ENCODE assay signal across 31 cellular contexts in the genomic region with DNA sequence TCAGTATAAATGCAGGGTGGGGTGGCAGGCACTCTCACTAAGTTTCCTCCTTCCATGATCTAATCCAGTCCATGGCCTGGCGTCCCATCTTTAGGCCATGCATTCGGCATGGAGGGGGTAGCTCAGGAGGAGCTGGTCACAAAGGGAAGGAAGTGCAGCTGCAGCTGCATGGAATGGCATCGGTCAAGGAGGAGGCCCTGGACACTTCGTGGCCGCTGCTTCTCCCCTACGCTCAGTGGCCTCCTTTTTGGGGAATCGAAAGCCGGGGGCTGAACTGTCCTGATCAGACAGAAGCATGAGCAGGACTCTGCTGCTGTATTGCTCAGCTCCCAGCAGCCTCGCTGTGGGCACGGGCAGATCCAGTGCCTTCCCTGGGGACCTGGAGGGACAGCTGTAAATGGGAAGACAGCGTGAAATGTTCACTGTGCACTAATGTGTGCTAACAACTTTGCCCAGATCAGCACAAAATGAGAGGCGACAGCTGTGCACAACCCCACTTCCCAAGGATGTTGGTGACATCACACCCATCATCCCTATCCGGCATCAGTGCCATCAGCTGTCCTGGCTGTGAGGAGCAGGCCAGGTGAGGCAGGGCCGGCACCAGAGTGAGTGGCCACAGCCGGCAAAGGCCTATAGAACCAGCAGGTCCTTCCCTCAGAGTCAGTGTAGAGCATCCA.
"Had no signal": no experiment of that assay in that cellular context is flagged by ENCODE, and none has a peak within 500 bp of the region (broad histone marks: within the 10 kb centered on the region; RNA-seq: fewer than 3 reads in every experiment).

No MANE protein-coding gene starts in this region.

- H3K36me3 ChIP-seq: ascending aorta, SJSA1 had no signal

- H3K9me3 Mint-ChIP-seq: activated CD4-positive, alpha-beta memory T cell treated with anti-CD3 and anti-CD28 coated beads for 36 hours; activated naive CD4-positive, alpha-beta T cell treated with anti-CD3 and anti-CD28 coated beads, Interleukin-2, amount 50 U/mL, for 72 hours; activated naive CD8-positive, alpha-beta T cell treated with anti-CD3 and anti-CD28 coated beads, Interleukin-2, amount 50 U/mL, for 24 hours; activated T-cell treated with anti-CD3 and anti-CD28 coated beads, Interleukin-2, amount 50 U/mL, for 4 hours; IgD-negative memory B cell had no signal

- DNase-seq: activated CD4-positive, alpha-beta memory T cell treated with anti-CD3 and anti-CD28 coated beads for 36 hours; activated CD4-positive, alpha-beta T cell treated with anti-CD3 and anti-CD28 coated beads for 48 hours; activated CD4-positive, CD25-positive, alpha-beta regulatory T cell treated with anti-CD3 and anti-CD28 coated beads, Interleukin-2, amount 50 U/mL, for 72 hours; activated CD8-positive, alpha-beta memory T cell treated with anti-CD3 and anti-CD28 coated beads for 24 hours; activated effector memory CD4-positive, alpha-beta T cell treated with anti-CD3 and anti-CD28 coated beads, Interleukin-2, amount 50 U/mL, for 16 hours; activated naive CD4-positive, alpha-beta T cell treated with Interleukin-2 at 50 U/mL for 16 hours; activated naive CD8-positive, alpha-beta T cell treated with anti-CD3 and anti-CD28 coated beads, Interleukin-2, amount 50 U/mL, for 24 hours; activated T-cell treated with anti-CD3 and anti-CD28 coated beads, Interleukin-2, amount 50 U/mL, for 4 hours; amniotic stem cell; body of pancreas; central memory CD4-positive, alpha-beta T cell; KG1; NCI-H1092 treated with DMSO at 0.1 percent for 48 hours; NCI-H1417 treated with DMSO at 0.1 percent for 48 hours; NCI-H187; NCI-H2081; NCI-H226; NCI-H510A; NCI-H526 treated with DMSO at 0.1 percent for 48 hours; NCI-H82; OCI-M1; Right ventricle myocardium superior; RPMI8226; SW 1271 had no signal

- H3K4me3 ChIP-seq: ascending aorta, body of pancreas, SJSA1 had no signal

- H3K4me3 Mint-ChIP-seq: activated CD4-positive, alpha-beta memory T cell treated with anti-CD3 and anti-CD28 coated beads for 36 hours; activated naive CD8-positive, alpha-beta T cell treated with anti-CD3 and anti-CD28 coated beads, Interleukin-2, amount 50 U/mL, for 24 hours; activated T-cell treated with anti-CD3 and anti-CD28 coated beads, Interleukin-2, amount 50 U/mL, for 4 hours; IgD-negative memory B cell; WTC11 had no signal

- H3K4me1 ChIP-seq: ascending aorta, body of pancreas, SJSA1 had no signal

- ATAC-seq: activated naive CD4-positive, alpha-beta T cell treated with anti-CD3 and anti-CD28 coated beads, Interleukin-2, amount 50 U/mL, for 72 hours; activated naive CD8-positive, alpha-beta T cell treated with anti-CD3 and anti-CD28 coated beads, Interleukin-2, amount 50 U/mL, for 24 hours; activated T-cell treated with anti-CD3 and anti-CD28 coated beads, Interleukin-2, amount 50 U/mL, for 4 hours; body of pancreas; Panc1; SK-N-SH treated with all-trans-retinoic acid at 6 μM for 48 hours; WTC11 had no signal

- H3K27me3 ChIP-seq: ascending aorta, body of pancreas, SJSA1 had no signal

- H3K27ac ChIP-seq: ascending aorta, body of pancreas, SJSA1 had no signal

- H3K9me3 ChIP-seq: ascending aorta, body of pancreas, SJSA1 had no signal

- H3K4me1 Mint-ChIP-seq: activated naive CD8-positive, alpha-beta T cell treated with anti-CD3 and anti-CD28 coated beads, Interleukin-2, amount 50 U/mL, for 24 hours; IgD-negative memory B cell; WTC11 had no signal

- H3K27me3 Mint-ChIP-seq: activated CD4-positive, alpha-beta memory T cell treated with anti-CD3 and anti-CD28 coated beads for 36 hours; activated naive CD8-positive, alpha-beta T cell treated with anti-CD3 and anti-CD28 coated beads, Interleukin-2, amount 50 U/mL, for 24 hours; IgD-negative memory B cell had no signal

- H3K27ac Mint-ChIP-seq: activated CD4-positive, alpha-beta memory T cell treated with anti-CD3 and anti-CD28 coated beads for 36 hours; activated naive CD4-positive, alpha-beta T cell treated with anti-CD3 and anti-CD28 coated beads, Interleukin-2, amount 50 U/mL, for 72 hours; activated naive CD8-positive, alpha-beta T cell treated with anti-CD3 and anti-CD28 coated beads, Interleukin-2, amount 50 U/mL, for 24 hours; WTC11 had no signal
